In genomic region chr12:96606646-96607045, GRCh38 we compare ENCODE assay signal across 22 cellular contexts.
"Had no signal": no experiment of that assay in that cellular context is flagged by ENCODE, and none has a peak within 500 bp of the region (broad histone marks: within the 10 kb centered on the region; RNA-seq: fewer than 3 reads in every experiment).

No MANE protein-coding gene starts in this region.

- H3K27ac ChIP-seq: HL-60, KMS-11, SJSA1 had no signal

- H3K4me1 Mint-ChIP-seq: IgD-negative memory B cell had no signal

- H3K9me3 ChIP-seq: SJSA1 had no signal

- H3K4me3 ChIP-seq: K562, SJSA1 had no signal

- ATAC-seq: K562, SK-N-SH treated with all-trans-retinoic acid at 6 μM for 48 hours had no signal

- H3K27ac Mint-ChIP-seq: IgD-negative memory B cell had no signal

- DNase-seq: Kasumi-1, MM.1S, NCI-H1092 treated with DMSO at 0.1 percent for 48 hours, NCI-H1417, NCI-H1436 treated with DMSO at 0.1 percent for 48 hours, NCI-H1694, NCI-H187 treated with DMSO at 0.1 percent for 48 hours, NCI-H2029 treated with DMSO at 0.1 percent for 48 hours, NCI-H2107, NCI-H2227 treated with DMSO at 0.1 percent for 48 hours, NCI-H524, NCI-H526 treated with DMSO at 0.1 percent for 48 hours, NCI-H748 treated with DMSO at 0.1 percent for 48 hours, Right ventricle myocardium superior, RPMI8226, SIG-M5 had no signal

- H3K9ac ChIP-seq: KMS-11 had no signal

- H3K4me1 ChIP-seq: SJSA1 had no signal

- H3K4me2 ChIP-seq: KMS-11 had no signal

- H3K36me3 ChIP-seq: SJSA1 had no signal
